In the genomic region with DNA sequence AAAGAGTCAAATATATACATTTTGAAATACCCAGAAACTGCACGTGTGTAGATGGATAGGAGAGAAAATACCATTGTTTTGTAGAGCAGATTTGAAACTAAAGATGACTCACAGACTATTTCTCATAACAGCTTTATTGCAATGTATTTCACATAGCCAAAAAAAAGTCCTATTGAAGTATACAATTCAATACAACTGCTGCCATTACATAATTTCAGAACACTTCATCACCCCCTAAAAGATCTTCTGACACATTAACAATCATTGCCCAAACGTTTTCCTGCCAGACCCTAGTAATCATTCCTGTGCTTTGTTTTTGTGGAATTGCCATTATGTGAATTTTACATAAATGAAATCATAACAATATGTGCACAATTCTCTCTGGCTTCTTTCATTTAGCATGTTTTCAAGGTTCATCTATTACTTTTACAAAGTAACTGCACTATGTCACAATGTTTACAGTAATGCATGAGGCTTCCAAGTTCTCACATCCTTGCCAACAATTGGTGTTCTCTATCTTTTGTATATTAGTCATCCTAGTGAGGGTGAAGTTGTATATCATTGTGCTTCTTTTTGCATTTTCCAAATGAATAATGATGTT, we compare ENCODE assay signal across 15 cellular contexts.
DNase-seq lines count a peak whose midpoint lies in the region; ATAC-seq and TF ChIP-seq lines count a peak whose summit lies in the region.
"Had no signal": no experiment of that assay in that cellular context is flagged by ENCODE, and none has a peak within 500 bp of the region (broad histone marks: within the 10 kb centered on the region; RNA-seq: fewer than 3 reads in every experiment).

No MANE protein-coding gene starts in this region.

- H3K9me3 ChIP-seq in HEK293 (ENCODE audit: control insufficient read depth, insufficient read depth, low read depth, low read length), result no peaks in the 10 kb centered on the region
- H3K9me3 ChIP-seq: thoracic aorta had no signal

- H3K36me3 ChIP-seq in HEK293 (ENCODE audit: control insufficient read depth in 2 of 2, insufficient read depth in 1 of 2, low read length in 2 of 2), result no peaks in the 10 kb centered on the region
- H3K36me3 ChIP-seq: neural progenitor cell, thoracic aorta, WERI-Rb-1 had no signal

- no peak for ATAC-seq in GM21717 (IDR thresholded peaks at IDR 0.05; ENCODE audit: unreplicated experiment)

- no peak for TF ChIP-seq CTCF in HEK293 (tag by site-specific recombination; IDR thresholded peaks at IDR 0.05)

- CTCF ChIA-PET in HEK293 (lab: Yijun Ruan, JAX), result no interaction called here

- H3K4me1 ChIP-seq in HEK293 (ENCODE audit: control insufficient read depth, insufficient read depth, low read length), result no peaks in the 10 kb centered on the region; the same call in 1 of the 2 replicates
- H3K4me1 ChIP-seq: neural progenitor cell had no signal

- peak; percentile 35 for DNase-seq in AG08395 (ENCODE audit: low spot score)
- DNase-seq in amniotic epithelial cell (ENCODE audit: low read depth), result peak; percentile 95
- DNase-seq in fibroblast of the conjunctiva (ENCODE audit: low read depth), result peak; percentile 64
- DNase-seq in KG1 (lab: John Stamatoyannopoulos, UW), result no peak
- DNase-seq in occipital lobe (lab: John Stamatoyannopoulos, UW), result no peak
- DNase-seq in effector CD4-positive, alpha-beta T cell, result no peak
- DNase-seq: activated CD8-positive, alpha-beta memory T cell treated with anti-CD3 and anti-CD28 coated beads for 24 hours; activated gamma-delta T cell treated with Interleukin-2 at 50 U/mL for 16 hours; DMS 273 treated with DMSO at 0.1 percent for 48 hours; Kasumi-1; WERI-Rb-1 had no signal

- no peak overlapping the region for H3K4me3 ChIP-seq in HEK293 (ENCODE audit: low read depth, low read length)
- H3K4me3 ChIP-seq: neural progenitor cell, thoracic aorta had no signal

- POLR2A ChIA-PET in HEK293 (lab: Yijun Ruan, JAX), result no interaction called here

- H3K27ac ChIP-seq in HEK293 (ENCODE audit: extremely low read depth, low read depth, low read length), result no peak overlapping the region
- H3K27ac ChIP-seq: neural progenitor cell, thoracic aorta, WERI-Rb-1 had no signal

TF ChIP-seq in HEK293, 187 proteins besides CTCF, POLR2A, EP300 and RAD21:
- TF ChIP-seq OSR2 (tag by site-specific recombination; IDR thresholded peaks at IDR 0.05), result no peak
- no peak for TF ChIP-seq ATF2 (tag by site-specific recombination; IDR thresholded peaks at IDR 0.05; ENCODE audit: low read depth)
- no peak for TF ChIP-seq REPIN1 (tag by site-specific recombination; IDR thresholded peaks at IDR 0.05; ENCODE audit: low read depth)
- TF ChIP-seq, protein P1, sequence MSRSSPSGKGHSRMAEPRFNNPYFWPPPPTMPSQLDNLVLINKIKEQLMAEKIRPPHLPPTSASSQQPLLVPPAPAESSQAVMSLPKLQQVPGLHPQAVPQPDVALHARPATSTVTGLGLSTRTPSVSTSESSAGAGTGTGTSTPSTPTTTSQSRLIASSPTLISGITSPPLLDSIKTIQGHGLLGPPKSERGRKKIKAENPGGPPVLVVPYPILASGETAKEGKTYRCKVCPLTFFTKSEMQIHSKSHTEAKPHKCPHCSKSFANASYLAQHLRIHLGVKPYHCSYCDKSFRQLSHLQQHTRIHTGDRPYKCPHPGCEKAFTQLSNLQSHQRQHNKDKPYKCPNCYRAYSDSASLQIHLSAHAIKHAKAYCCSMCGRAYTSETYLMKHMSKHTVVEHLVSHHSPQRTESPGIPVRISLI (tag by site-specific recombination; IDR thresholded peaks at IDR 0.05), result 0 out of 2 replicates have a peak, but pooled peaks have one; percentile 16
- TF ChIP-seq GLIS2 (tag by site-specific recombination; IDR thresholded peaks at IDR 0.05), result no peak
- TF ChIP-seq, protein P2, sequence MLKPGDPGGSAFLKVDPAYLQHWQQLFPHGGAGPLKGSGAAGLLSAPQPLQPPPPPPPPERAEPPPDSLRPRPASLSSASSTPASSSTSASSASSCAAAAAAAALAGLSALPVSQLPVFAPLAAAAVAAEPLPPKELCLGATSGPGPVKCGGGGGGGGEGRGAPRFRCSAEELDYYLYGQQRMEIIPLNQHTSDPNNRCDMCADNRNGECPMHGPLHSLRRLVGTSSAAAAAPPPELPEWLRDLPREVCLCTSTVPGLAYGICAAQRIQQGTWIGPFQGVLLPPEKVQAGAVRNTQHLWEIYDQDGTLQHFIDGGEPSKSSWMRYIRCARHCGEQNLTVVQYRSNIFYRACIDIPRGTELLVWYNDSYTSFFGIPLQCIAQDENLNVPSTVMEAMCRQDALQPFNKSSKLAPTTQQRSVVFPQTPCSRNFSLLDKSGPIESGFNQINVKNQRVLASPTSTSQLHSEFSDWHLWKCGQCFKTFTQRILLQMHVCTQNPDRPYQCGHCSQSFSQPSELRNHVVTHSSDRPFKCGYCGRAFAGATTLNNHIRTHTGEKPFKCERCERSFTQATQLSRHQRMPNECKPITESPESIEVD (tag by site-specific recombination; IDR thresholded peaks at IDR 0.05), result 0 out of 2 replicates have a peak, but pooled peaks have one; percentile 18
- TF ChIP-seq ZBTB49 (tag by site-specific recombination; IDR thresholded peaks at IDR 0.05; ENCODE audit: low read depth), result no peak
- TF ChIP-seq ZBTB17 (tag by site-specific recombination; IDR thresholded peaks at IDR 0.05), result peak; percentile 35; the same call in 1 of the 2 replicates

Comparison
In these comparisons a context has a peak if more than half of its experiments do, and no peak if none do; other contexts are left out.
1. DNase-seq: peak in AG08395 (single experiment), amniotic epithelial cell (single experiment) and fibroblast of the conjunctiva (single experiment); none in KG1 (single experiment), occipital lobe (single experiment) and effector CD4-positive, alpha-beta T cell (single experiment).